In the genomic region with DNA sequence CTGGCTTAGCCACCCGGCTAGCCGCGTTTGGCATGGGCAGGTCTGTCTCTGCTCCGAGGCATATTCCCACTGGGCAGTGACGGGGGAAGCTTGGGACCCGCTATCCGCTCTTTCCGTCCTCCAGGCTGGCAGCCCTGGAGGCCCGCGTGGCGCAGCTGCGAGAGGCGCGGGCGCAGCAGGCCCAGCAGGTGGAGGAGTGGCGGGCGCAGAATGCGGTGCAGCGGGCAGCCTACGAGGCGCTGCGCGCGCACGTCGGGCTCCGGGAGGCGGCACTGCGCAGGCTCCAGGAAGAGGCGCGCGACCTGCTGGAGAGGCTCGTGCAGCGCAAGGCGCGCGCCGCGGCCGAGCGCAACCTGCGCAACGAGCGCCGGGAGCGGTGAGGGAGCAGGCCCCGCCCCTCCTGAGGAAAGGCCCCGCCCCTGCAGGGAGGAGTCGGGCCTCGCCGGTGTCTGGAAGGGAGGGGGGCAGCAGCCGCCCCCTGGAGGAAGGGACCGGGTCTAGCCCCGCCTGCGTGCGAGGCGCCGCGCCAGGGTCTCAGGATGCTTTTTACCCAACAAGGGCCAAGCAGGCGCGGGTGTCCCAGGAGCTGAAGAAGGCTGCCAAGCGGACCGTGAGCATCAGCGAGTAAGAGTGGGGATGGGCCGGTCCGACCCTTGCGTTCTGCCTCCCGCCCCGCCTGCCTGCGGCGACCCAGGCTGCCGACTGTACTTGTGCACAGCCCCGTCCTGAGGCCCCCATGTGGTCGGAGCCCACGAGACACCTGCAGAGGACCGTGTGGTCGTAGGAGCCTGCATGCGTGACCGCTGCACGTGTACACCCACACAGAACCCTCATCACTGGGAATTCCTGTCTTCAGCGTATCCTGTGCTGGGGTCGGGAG, we compare ENCODE assay signal across 1 cellular context.
TF ChIP-seq lines count a peak whose summit lies in the region.

No MANE protein-coding gene starts in this region.

TF ChIP-seq in WTC11, 78 proteins besides CTCF, POLR2A, EP300 and RAD21 (continued from another document and continues in another):
- TF ChIP-seq, protein P1, sequence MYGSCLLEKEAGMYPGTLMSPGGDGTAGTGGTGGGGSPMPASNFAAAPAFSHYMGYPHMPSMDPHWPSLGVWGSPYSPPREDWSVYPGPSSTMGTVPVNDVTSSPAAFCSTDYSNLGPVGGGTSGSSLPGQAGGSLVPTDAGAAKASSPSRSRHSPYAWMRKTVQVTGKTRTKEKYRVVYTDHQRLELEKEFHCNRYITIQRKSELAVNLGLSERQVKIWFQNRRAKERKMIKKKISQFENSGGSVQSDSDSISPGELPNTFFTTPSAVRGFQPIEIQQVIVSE (CRISPR knock-in tag; IDR thresholded peaks at IDR 0.05; ENCODE audit: borderline replicate concordance) = no peak
- TF ChIP-seq FOXK1 (CRISPR knock-in tag; IDR thresholded peaks at IDR 0.05) = peak; percentile 54; the same call in 1 of the 2 replicates
- TF ChIP-seq ATF3 (CRISPR knock-in tag; conservative IDR thresholded peaks at IDR 0.05) = no peak
- TF ChIP-seq, protein P2, sequence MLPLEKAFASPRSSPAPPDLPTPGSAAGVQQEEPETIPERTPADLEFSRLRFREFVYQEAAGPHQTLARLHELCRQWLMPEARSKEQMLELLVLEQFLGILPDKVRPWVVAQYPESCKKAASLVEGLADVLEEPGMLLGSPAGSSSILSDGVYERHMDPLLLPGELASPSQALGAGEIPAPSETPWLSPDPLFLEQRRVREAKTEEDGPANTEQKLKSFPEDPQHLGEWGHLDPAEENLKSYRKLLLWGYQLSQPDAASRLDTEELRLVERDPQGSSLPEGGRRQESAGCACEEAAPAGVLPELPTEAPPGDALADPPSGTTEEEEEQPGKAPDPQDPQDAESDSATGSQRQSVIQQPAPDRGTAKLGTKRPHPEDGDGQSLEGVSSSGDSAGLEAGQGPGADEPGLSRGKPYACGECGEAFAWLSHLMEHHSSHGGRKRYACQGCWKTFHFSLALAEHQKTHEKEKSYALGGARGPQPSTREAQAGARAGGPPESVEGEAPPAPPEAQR (CRISPR knock-in tag; IDR thresholded peaks at IDR 0.05) = no peak
- TF ChIP-seq RORB (CRISPR knock-in tag; IDR thresholded peaks at IDR 0.05) = no peak
- peak; percentile 70; the same call in 1 of the 2 replicates for TF ChIP-seq TP53 (CRISPR knock-in tag; IDR thresholded peaks at IDR 0.05)
- no peak for TF ChIP-seq CREB1 (CRISPR knock-in tag; IDR thresholded peaks at IDR 0.05)
- no peak for TF ChIP-seq PRRX2 (CRISPR knock-in tag; IDR thresholded peaks at IDR 0.05)
- no peak for TF ChIP-seq HMGA2 (CRISPR knock-in tag; IDR thresholded peaks at IDR 0.05)
- no peak for TF ChIP-seq NFYB (CRISPR knock-in tag; conservative IDR thresholded peaks at IDR 0.05; ENCODE audit: low read depth)
- no peak for TF ChIP-seq ARID4B (CRISPR knock-in tag; IDR thresholded peaks at IDR 0.05; ENCODE audit: borderline replicate concordance)
- TF ChIP-seq MAX (CRISPR knock-in tag; IDR thresholded peaks at IDR 0.05) = peak; percentile 94
- TF ChIP-seq SOX15 (CRISPR knock-in tag; IDR thresholded peaks at IDR 0.05) = no peak
- no peak for TF ChIP-seq ELF4 (CRISPR knock-in tag; IDR thresholded peaks at IDR 0.05; ENCODE audit: low read depth)
- TF ChIP-seq JAZF1 (CRISPR knock-in tag; IDR thresholded peaks at IDR 0.05) = no peak
- TF ChIP-seq FOXP1 (CRISPR knock-in tag; IDR thresholded peaks at IDR 0.05; ENCODE audit: borderline replicate concordance) = peak; percentile 74
- no peak for TF ChIP-seq PREB (CRISPR knock-in tag; IDR thresholded peaks at IDR 0.05; ENCODE audit: borderline replicate concordance)
- TF ChIP-seq, protein P3, sequence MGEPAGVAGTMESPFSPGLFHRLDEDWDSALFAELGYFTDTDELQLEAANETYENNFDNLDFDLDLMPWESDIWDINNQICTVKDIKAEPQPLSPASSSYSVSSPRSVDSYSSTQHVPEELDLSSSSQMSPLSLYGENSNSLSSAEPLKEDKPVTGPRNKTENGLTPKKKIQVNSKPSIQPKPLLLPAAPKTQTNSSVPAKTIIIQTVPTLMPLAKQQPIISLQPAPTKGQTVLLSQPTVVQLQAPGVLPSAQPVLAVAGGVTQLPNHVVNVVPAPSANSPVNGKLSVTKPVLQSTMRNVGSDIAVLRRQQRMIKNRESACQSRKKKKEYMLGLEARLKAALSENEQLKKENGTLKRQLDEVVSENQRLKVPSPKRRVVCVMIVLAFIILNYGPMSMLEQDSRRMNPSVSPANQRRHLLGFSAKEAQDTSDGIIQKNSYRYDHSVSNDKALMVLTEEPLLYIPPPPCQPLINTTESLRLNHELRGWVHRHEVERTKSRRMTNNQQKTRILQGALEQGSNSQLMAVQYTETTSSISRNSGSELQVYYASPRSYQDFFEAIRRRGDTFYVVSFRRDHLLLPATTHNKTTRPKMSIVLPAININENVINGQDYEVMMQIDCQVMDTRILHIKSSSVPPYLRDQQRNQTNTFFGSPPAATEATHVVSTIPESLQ (CRISPR knock-in tag; IDR thresholded peaks at IDR 0.05) = no peak
- peak; percentile 50; the same call in 1 of the 2 replicates for TF ChIP-seq NFE2L1 (CRISPR knock-in tag; IDR thresholded peaks at IDR 0.05)
- TF ChIP-seq ERG (CRISPR knock-in tag; IDR thresholded peaks at IDR 0.05) = no peak
- no peak for TF ChIP-seq IRF2 (CRISPR knock-in tag; IDR thresholded peaks at IDR 0.05; ENCODE audit: borderline replicate concordance, low read depth)
- TF ChIP-seq TCF7 (CRISPR knock-in tag; IDR thresholded peaks at IDR 0.05; ENCODE audit: low read depth) = no peak
- TF ChIP-seq, protein P4, sequence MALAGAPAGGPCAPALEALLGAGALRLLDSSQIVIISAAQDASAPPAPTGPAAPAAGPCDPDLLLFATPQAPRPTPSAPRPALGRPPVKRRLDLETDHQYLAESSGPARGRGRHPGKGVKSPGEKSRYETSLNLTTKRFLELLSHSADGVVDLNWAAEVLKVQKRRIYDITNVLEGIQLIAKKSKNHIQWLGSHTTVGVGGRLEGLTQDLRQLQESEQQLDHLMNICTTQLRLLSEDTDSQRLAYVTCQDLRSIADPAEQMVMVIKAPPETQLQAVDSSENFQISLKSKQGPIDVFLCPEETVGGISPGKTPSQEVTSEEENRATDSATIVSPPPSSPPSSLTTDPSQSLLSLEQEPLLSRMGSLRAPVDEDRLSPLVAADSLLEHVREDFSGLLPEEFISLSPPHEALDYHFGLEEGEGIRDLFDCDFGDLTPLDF (CRISPR knock-in tag; IDR thresholded peaks at IDR 0.05) = no peak
- peak; percentile 23 for TF ChIP-seq NR2C2 (CRISPR knock-in tag; IDR thresholded peaks at IDR 0.05)
- TF ChIP-seq FOXP4 (CRISPR knock-in tag; IDR thresholded peaks at IDR 0.05) = peak; percentile 92
- TF ChIP-seq, protein P5, sequence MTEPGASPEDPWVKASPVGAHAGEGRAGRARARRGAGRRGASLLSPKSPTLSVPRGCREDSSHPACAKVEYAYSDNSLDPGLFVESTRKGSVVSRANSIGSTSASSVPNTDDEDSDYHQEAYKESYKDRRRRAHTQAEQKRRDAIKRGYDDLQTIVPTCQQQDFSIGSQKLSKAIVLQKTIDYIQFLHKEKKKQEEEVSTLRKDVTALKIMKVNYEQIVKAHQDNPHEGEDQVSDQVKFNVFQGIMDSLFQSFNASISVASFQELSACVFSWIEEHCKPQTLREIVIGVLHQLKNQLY (CRISPR knock-in tag; IDR thresholded peaks at IDR 0.05) = no peak
- TF ChIP-seq, protein P6, sequence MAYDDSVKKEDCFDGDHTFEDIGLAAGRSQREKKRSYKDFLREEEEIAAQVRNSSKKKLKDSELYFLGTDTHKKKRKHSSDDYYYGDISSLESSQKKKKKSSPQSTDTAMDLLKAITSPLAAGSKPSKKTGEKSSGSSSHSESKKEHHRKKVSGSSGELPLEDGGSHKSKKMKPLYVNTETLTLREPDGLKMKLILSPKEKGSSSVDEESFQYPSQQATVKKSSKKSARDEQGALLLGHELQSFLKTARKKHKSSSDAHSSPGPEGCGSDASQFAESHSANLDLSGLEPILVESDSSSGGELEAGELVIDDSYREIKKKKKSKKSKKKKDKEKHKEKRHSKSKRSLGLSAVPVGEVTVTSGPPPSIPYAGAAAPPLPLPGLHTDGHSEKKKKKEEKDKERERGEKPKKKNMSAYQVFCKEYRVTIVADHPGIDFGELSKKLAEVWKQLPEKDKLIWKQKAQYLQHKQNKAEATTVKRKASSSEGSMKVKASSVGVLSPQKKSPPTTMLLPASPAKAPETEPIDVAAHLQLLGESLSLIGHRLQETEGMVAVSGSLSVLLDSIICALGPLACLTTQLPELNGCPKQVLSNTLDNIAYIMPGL (CRISPR knock-in tag; IDR thresholded peaks at IDR 0.05) = peak; percentile 86
- TF ChIP-seq ATF2 (CRISPR knock-in tag; IDR thresholded peaks at IDR 0.05; ENCODE audit: borderline replicate concordance, low read depth) = no peak
- TF ChIP-seq ETV6 (CRISPR knock-in tag; IDR thresholded peaks at IDR 0.05) = peak; percentile 94
